ENCODE assay signal across 11 cellular contexts in genomic region chr22:37893583-37893983, GRCh38. TPM values are rescaled to one million over a fixed set of nuclear protein-coding genes. Genes with fewer than 3 reads are reported as not detected.
DNase-seq lines count a peak whose midpoint lies in the region; ATAC-seq and TF ChIP-seq lines count a peak whose summit lies in the region.
"Had no signal": no experiment of that assay in that cellular context is flagged by ENCODE, and none has a peak within 500 bp of the region (broad histone marks: within the 10 kb centered on the region; RNA-seq: fewer than 3 reads in every experiment).

No MANE protein-coding gene starts in this region.

- H3K36me3 ChIP-seq in GM23338 (ENCODE audit: insufficient read depth) (peaks cover 9% of the 10 kb centered on the region), left lung (peaks cover 0 to 31% of the 10 kb centered on the region in 2 donors)

- H3K4me1 ChIP-seq in GM23338 (ENCODE audit: insufficient read depth) (peaks cover 39% of the 10 kb centered on the region), left lung (peaks cover 19 to 48% of the 10 kb centered on the region in 2 donors)

- no peak overlapping the region for H3K4me2 ChIP-seq in GM23338

- H3K36me3 Mint-ChIP-seq in GM23338 (ENCODE audit: low read depth) = peaks cover 29% of the 10 kb centered on the region
- peaks cover 33% of the 10 kb centered on the region for H3K36me3 Mint-ChIP-seq in activated T-helper 17 cell treated with anti-CD3 and anti-CD28 coated beads, Interleukin-2, amount 50 U/mL, for 72 hours (ENCODE audit: low read depth)
- peaks cover 20 to 24% of the 10 kb centered on the region in 2 donors for H3K36me3 Mint-ChIP-seq in stimulated activated naive B cell treated with anti-CD40 and anti-IgM and Interleukin-4, amounts not matched to agents 10 μg/mL and 1 μg/mL and 100 μg/mL, for 72 hours

- DNase-seq in GM23338 (ENCODE audit: low spot score) (no peak), left lung (peak in 1 of 2 donors; percentile 65), NCI-H524 (lab: John Stamatoyannopoulos, UW) (no peak)
- no peak for DNase-seq in stimulated activated naive B cell treated with anti-CD40 and anti-IgM and Interleukin-4, amounts not matched to agents 10 μg/mL and 1 μg/mL and 100 μg/mL, for 72 hours
- DNase-seq: DMS 273 treated with DMSO at 0.1 percent for 48 hours; stimulated activated CD4-positive, alpha-beta T cell treated with anti-CD3 and anti-CD28 coated beads, Interleukin-2, amount 100 ng/mL, for 24 hours had no signal

- intact Hi-C loops in left lung (cut with DNase I) = no loop called here

- H3K4me1 Mint-ChIP-seq in GM23338 = peaks cover 46% of the 10 kb centered on the region
- peaks cover 12% of the 10 kb centered on the region for H3K4me1 Mint-ChIP-seq in activated T-helper 17 cell treated with anti-CD3 and anti-CD28 coated beads, Interleukin-2, amount 50 U/mL, for 72 hours
- peaks cover 7 to 23% of the 10 kb centered on the region in 2 donors for H3K4me1 Mint-ChIP-seq in stimulated activated naive B cell treated with anti-CD40 and anti-IgM and Interleukin-4, amounts not matched to agents 10 μg/mL and 1 μg/mL and 100 μg/mL, for 72 hours

- TF ChIP-seq CTCF in GM23338 (conservative IDR thresholded peaks at IDR 0.05; ENCODE audit: low read depth in 2 of 2) (no peak), left lung (IDR thresholded peaks at IDR 0.05) (no peak)

- H3K27me3 ChIP-seq in GM23338 (ENCODE audit: insufficient read depth) (no peaks in the 10 kb centered on the region), left lung (no peaks in the 10 kb centered on the region)
- H3K27me3 ChIP-seq: MG63, testis had no signal

- H3K27ac ChIP-seq in GM23338 (ENCODE audit: low read depth) (peak overlapping the region; percentile 94; the same call in 1 of the 2 replicates), left lung (no peak overlapping the region)
- H3K27ac ChIP-seq: testis had no signal

- H3K4me3 ChIP-seq in GM23338 = no peak overlapping the region
- no peak overlapping the region for H3K4me3 ChIP-seq in left lung
- H3K4me3 ChIP-seq: MG63, testis had no signal

- peak overlapping the region; percentile 2; the same call in 1 of the 3 replicates for H3K4me3 Mint-ChIP-seq in GM23338
- H3K4me3 Mint-ChIP-seq in activated T-helper 17 cell treated with anti-CD3 and anti-CD28 coated beads, Interleukin-2, amount 50 U/mL, for 72 hours = no peak overlapping the region
- H3K4me3 Mint-ChIP-seq in stimulated activated naive B cell treated with anti-CD40 and anti-IgM and Interleukin-4, amounts not matched to agents 10 μg/mL and 1 μg/mL and 100 μg/mL, for 72 hours = no peak overlapping the region

- peaks cover 1% of the 10 kb centered on the region; the same call in 1 of the 2 replicates for H4K20me1 ChIP-seq in GM23338 (replicated peaks; ENCODE audit: insufficient read depth)

- H3K9me3 Mint-ChIP-seq in GM23338 = no peaks in the 10 kb centered on the region
- H3K9me3 Mint-ChIP-seq in activated T-helper 17 cell treated with anti-CD3 and anti-CD28 coated beads, Interleukin-2, amount 50 U/mL, for 72 hours = no peaks in the 10 kb centered on the region
- no peaks in the 10 kb centered on the region for H3K9me3 Mint-ChIP-seq in stimulated activated naive B cell treated with anti-CD40 and anti-IgM and Interleukin-4, amounts not matched to agents 10 μg/mL and 1 μg/mL and 100 μg/mL, for 72 hours

- H3K9me2 ChIP-seq in GM23338 (ENCODE audit: insufficient read depth) = no peaks in the 10 kb centered on the region

- H2AFZ ChIP-seq in GM23338 = no peak overlapping the region

- no peaks in the 10 kb centered on the region for H3K9me3 ChIP-seq in left lung
- H3K9me3 ChIP-seq: MG63, testis had no signal

- H3F3A ChIP-seq in GM23338 (replicated peaks; ENCODE audit: low read depth) = peaks cover 36% of the 10 kb centered on the region

- H3K79me2 ChIP-seq in GM23338 (replicated peaks; ENCODE audit: insufficient read depth) = no peaks in the 10 kb centered on the region

- peaks cover 12% of the 10 kb centered on the region for H3K27me3 Mint-ChIP-seq in GM23338 (ENCODE audit: insufficient read depth, low read depth, poor library complexity)
- H3K27me3 Mint-ChIP-seq in activated T-helper 17 cell treated with anti-CD3 and anti-CD28 coated beads, Interleukin-2, amount 50 U/mL, for 72 hours = no peaks in the 10 kb centered on the region
- no peaks in the 10 kb centered on the region for H3K27me3 Mint-ChIP-seq in stimulated activated naive B cell treated with anti-CD40 and anti-IgM and Interleukin-4, amounts not matched to agents 10 μg/mL and 1 μg/mL and 100 μg/mL, for 72 hours

- ATAC-seq in GM23338 (no peak), left lung (peak; percentile 73), HG03460 (IDR thresholded peaks at IDR 0.05; ENCODE audit: unreplicated experiment) (no peak), GM21423 (IDR thresholded peaks at IDR 0.05; ENCODE audit: unreplicated experiment) (no peak)
- no peak for ATAC-seq in activated T-helper 17 cell treated with anti-CD3 and anti-CD28 coated beads, Interleukin-2, amount 50 U/mL, for 72 hours (replicated peaks)
- ATAC-seq in stimulated activated naive B cell treated with anti-CD40 and anti-IgM and Interleukin-4, amounts not matched to agents 10 μg/mL and 1 μg/mL and 100 μg/mL, for 72 hours (replicated peaks) = no peak

- peak overlapping the region; percentile 87 for H3K27ac Mint-ChIP-seq in GM23338
- peak overlapping the region; percentile 37 for H3K27ac Mint-ChIP-seq in activated T-helper 17 cell treated with anti-CD3 and anti-CD28 coated beads, Interleukin-2, amount 50 U/mL, for 72 hours
- peak overlapping the region; percentile 27 for H3K27ac Mint-ChIP-seq in stimulated activated naive B cell treated with anti-CD40 and anti-IgM and Interleukin-4, amounts not matched to agents 10 μg/mL and 1 μg/mL and 100 μg/mL, for 72 hours

TF ChIP-seq in GM23338, 12 proteins besides CTCF, POLR2A, EP300 and RAD21 (continues in another document):
- TF ChIP-seq ZNF331 (CRISPR knock-in tag; IDR thresholded peaks at IDR 0.05; ENCODE audit: low read depth) = no peak

RNA-seq across cellular contexts. Expression of gene MICALL1, which starts 12.5 kb away (rescaled TPM):
- total RNA-seq in GM23338 (2014; rRNA removed; shearing (Covaris generic)) = 33.1 and 34.8 TPM in 2 replicates
- polyA plus RNA-seq in GM23338 (2016; fragmentation: Nextera tagmentation; extraction: Ambion mirVana) = 4.8 and 5.9 TPM in 2 replicates
- total RNA-seq in activated T-helper 17 cell treated with anti-CD3 and anti-CD28 coated beads, Interleukin-2, amount 50 U/mL, for 72 hours = 10 to 100 TPM; 10.3 to 15.9 TPM
- 10 to 100 TPM; 35.8 to 36.8 TPM for total RNA-seq in left lung

RNA-seq across cellular contexts. Expression of gene EIF3L, which starts 44.4 kb away (rescaled TPM):
- total RNA-seq in GM23338 (2014; rRNA removed; shearing (Covaris generic)) = 420 and 459 TPM in 2 replicates
- 430 and 466 TPM in 2 replicates for polyA plus RNA-seq in GM23338 (2016; fragmentation: Nextera tagmentation; extraction: Ambion mirVana)
- 100 to 1,000 TPM; 553 to 834 TPM for total RNA-seq in activated T-helper 17 cell treated with anti-CD3 and anti-CD28 coated beads, Interleukin-2, amount 50 U/mL, for 72 hours
- total RNA-seq in left lung = 100 to 1,000 TPM; 310 to 378 TPM

RNA-seq across cellular contexts. Expression of gene ANKRD54, which starts 49.4 kb away (rescaled TPM):
- total RNA-seq in GM23338 (2014; rRNA removed; shearing (Covaris generic)) = 13.0 and 13.6 TPM in 2 replicates
- polyA plus RNA-seq in GM23338 (2016; fragmentation: Nextera tagmentation; extraction: Ambion mirVana) = 14.0 and 14.1 TPM in 2 replicates
- 10 to 100 TPM; 13.0 to 25.2 TPM for total RNA-seq in activated T-helper 17 cell treated with anti-CD3 and anti-CD28 coated beads, Interleukin-2, amount 50 U/mL, for 72 hours
- total RNA-seq in left lung = 10 to 100 TPM; 15.2 to 21.9 TPM

RNA-seq across cellular contexts. Expression of gene C22orf23, which starts 59.8 kb away (rescaled TPM):
- 0.38 TPM in 1 of 2 replicates, not detected in the other for total RNA-seq in GM23338 (2014; rRNA removed; shearing (Covaris generic))
- polyA plus RNA-seq in GM23338 (2016; fragmentation: Nextera tagmentation; extraction: Ambion mirVana) = 0.64 TPM in 1 of 2 replicates, not detected in the other
- total RNA-seq in activated T-helper 17 cell treated with anti-CD3 and anti-CD28 coated beads, Interleukin-2, amount 50 U/mL, for 72 hours = under 1 TPM in 1 of 2 donors, not detected in 1; 0.84 TPM
- under 1 TPM; 0.26 to 0.65 TPM for total RNA-seq in left lung

RNA-seq across cellular contexts. Expression of gene POLR2F, which starts 59.9 kb away (rescaled TPM):
- 64.6 and 144 TPM in 2 replicates for total RNA-seq in GM23338 (2014; rRNA removed; shearing (Covaris generic))
- polyA plus RNA-seq in GM23338 (2016; fragmentation: Nextera tagmentation; extraction: Ambion mirVana) = 429 and 450 TPM in 2 replicates
- 10 to 100 TPM; 48.1 to 95.1 TPM for total RNA-seq in activated T-helper 17 cell treated with anti-CD3 and anti-CD28 coated beads, Interleukin-2, amount 50 U/mL, for 72 hours
- total RNA-seq in left lung = 10 to 100 TPM; 58.3 to 64.9 TPM

Comparison
In these comparisons a context has a peak if more than half of its experiments do, and no peak if none do; other contexts are left out.
1. H3K27ac Mint-ChIP-seq: peak in every context shown above with its lines; median percentile 87 in GM23338; 37 in activated T-helper 17 cell treated with anti-CD3 and anti-CD28 coated beads, Interleukin-2, amount 50 U/mL, for 72 hours; 27 in stimulated activated naive B cell treated with anti-CD40 and anti-IgM and Interleukin-4, amounts not matched to agents 10 μg/mL and 1 μg/mL and 100 μg/mL, for 72 hours.